2 cellular contexts compared by ENCODE assay signal in genomic region chr13:23600534-23600933, GRCh38.
TF ChIP-seq lines count a peak whose summit lies in the region.

No MANE protein-coding gene starts in this region.

TF ChIP-seq in GM23338, 12 proteins besides CTCF, POLR2A, EP300 and RAD21:
- TF ChIP-seq, protein P1, sequence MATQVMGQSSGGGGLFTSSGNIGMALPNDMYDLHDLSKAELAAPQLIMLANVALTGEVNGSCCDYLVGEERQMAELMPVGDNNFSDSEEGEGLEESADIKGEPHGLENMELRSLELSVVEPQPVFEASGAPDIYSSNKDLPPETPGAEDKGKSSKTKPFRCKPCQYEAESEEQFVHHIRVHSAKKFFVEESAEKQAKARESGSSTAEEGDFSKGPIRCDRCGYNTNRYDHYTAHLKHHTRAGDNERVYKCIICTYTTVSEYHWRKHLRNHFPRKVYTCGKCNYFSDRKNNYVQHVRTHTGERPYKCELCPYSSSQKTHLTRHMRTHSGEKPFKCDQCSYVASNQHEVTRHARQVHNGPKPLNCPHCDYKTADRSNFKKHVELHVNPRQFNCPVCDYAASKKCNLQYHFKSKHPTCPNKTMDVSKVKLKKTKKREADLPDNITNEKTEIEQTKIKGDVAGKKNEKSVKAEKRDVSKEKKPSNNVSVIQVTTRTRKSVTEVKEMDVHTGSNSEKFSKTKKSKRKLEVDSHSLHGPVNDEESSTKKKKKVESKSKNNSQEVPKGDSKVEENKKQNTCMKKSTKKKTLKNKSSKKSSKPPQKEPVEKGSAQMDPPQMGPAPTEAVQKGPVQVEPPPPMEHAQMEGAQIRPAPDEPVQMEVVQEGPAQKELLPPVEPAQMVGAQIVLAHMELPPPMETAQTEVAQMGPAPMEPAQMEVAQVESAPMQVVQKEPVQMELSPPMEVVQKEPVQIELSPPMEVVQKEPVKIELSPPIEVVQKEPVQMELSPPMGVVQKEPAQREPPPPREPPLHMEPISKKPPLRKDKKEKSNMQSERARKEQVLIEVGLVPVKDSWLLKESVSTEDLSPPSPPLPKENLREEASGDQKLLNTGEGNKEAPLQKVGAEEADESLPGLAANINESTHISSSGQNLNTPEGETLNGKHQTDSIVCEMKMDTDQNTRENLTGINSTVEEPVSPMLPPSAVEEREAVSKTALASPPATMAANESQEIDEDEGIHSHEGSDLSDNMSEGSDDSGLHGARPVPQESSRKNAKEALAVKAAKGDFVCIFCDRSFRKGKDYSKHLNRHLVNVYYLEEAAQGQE (IDR thresholded peaks at IDR 0.05; ENCODE audit: unreplicated experiment), result no peak
- no peak for TF ChIP-seq STAT1 (IDR thresholded peaks at IDR 0.05; ENCODE audit: unreplicated experiment)
- TF ChIP-seq, protein P2, sequence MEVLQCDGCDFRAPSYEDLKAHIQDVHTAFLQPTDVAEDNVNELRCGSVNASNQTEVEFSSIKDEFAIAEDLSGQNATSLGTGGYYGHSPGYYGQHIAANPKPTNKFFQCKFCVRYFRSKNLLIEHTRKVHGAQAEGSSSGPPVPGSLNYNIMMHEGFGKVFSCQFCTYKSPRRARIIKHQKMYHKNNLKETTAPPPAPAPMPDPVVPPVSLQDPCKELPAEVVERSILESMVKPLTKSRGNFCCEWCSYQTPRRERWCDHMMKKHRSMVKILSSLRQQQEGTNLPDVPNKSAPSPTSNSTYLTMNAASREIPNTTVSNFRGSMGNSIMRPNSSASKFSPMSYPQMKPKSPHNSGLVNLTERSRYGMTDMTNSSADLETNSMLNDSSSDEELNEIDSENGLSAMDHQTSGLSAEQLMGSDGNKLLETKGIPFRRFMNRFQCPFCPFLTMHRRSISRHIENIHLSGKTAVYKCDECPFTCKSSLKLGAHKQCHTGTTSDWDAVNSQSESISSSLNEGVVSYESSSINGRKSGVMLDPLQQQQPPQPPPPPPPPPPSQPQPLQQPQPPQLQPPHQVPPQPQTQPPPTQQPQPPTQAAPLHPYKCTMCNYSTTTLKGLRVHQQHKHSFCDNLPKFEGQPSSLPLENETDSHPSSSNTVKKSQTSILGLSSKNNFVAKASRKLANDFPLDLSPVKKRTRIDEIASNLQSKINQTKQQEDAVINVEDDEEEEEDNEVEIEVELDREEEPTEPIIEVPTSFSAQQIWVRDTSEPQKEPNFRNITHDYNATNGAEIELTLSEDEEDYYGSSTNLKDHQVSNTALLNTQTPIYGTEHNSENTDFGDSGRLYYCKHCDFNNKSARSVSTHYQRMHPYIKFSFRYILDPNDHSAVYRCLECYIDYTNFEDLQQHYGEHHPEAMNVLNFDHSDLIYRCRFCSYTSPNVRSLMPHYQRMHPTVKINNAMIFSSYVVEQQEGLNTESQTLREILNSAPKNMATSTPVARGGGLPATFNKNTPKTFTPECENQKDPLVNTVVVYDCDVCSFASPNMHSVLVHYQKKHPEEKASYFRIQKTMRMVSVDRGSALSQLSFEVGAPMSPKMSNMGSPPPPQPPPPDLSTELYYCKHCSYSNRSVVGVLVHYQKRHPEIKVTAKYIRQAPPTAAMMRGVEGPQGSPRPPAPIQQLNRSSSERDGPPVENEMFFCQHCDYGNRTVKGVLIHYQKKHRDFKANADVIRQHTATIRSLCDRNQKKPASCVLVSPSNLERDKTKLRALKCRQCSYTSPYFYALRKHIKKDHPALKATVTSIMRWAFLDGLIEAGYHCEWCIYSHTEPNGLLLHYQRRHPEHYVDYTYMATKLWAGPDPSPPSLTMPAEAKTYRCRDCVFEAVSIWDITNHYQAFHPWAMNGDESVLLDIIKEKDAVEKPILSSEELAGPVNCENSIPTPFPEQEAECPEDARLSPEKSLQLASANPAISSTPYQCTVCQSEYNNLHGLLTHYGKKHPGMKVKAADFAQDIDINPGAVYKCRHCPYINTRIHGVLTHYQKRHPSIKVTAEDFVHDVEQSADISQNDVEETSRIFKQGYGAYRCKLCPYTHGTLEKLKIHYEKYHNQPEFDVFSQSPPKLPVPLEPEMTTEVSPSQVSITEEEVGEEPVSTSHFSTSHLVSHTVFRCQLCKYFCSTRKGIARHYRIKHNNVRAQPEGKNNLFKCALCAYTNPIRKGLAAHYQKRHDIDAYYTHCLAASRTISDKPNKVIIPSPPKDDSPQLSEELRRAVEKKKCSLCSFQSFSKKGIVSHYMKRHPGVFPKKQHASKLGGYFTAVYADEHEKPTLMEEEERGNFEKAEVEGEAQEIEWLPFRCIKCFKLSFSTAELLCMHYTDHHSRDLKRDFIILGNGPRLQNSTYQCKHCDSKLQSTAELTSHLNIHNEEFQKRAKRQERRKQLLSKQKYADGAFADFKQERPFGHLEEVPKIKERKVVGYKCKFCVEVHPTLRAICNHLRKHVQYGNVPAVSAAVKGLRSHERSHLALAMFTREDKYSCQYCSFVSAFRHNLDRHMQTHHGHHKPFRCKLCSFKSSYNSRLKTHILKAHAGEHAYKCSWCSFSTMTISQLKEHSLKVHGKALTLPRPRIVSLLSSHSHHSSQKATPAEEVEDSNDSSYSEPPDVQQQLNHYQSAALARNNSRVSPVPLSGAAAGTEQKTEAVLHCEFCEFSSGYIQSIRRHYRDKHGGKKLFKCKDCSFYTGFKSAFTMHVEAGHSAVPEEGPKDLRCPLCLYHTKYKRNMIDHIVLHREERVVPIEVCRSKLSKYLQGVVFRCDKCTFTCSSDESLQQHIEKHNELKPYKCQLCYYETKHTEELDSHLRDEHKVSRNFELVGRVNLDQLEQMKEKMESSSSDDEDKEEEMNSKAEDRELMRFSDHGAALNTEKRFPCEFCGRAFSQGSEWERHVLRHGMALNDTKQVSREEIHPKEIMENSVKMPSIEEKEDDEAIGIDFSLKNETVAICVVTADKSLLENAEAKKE (CRISPR knock-in tag; IDR thresholded peaks at IDR 0.05), result no peak
- TF ChIP-seq POLR2AphosphoS5 (IDR thresholded peaks at IDR 0.05; ENCODE audit: low read depth), result no peak
- TF ChIP-seq ZNF331 (CRISPR knock-in tag; IDR thresholded peaks at IDR 0.05; ENCODE audit: low read depth), result no peak
- TF ChIP-seq ZNF114 (CRISPR knock-in tag; IDR thresholded peaks at IDR 0.05), result no peak
- no peak for TF ChIP-seq CREB1 (CRISPR knock-in tag; IDR thresholded peaks at IDR 0.05; ENCODE audit: low read depth)
- TF ChIP-seq JUNB (IDR thresholded peaks at IDR 0.05; ENCODE audit: unreplicated experiment), result no peak

TF ChIP-seq in WTC11, 78 proteins besides CTCF, POLR2A, EP300 and RAD21 (continued from another document):
- TF ChIP-seq, protein P3, sequence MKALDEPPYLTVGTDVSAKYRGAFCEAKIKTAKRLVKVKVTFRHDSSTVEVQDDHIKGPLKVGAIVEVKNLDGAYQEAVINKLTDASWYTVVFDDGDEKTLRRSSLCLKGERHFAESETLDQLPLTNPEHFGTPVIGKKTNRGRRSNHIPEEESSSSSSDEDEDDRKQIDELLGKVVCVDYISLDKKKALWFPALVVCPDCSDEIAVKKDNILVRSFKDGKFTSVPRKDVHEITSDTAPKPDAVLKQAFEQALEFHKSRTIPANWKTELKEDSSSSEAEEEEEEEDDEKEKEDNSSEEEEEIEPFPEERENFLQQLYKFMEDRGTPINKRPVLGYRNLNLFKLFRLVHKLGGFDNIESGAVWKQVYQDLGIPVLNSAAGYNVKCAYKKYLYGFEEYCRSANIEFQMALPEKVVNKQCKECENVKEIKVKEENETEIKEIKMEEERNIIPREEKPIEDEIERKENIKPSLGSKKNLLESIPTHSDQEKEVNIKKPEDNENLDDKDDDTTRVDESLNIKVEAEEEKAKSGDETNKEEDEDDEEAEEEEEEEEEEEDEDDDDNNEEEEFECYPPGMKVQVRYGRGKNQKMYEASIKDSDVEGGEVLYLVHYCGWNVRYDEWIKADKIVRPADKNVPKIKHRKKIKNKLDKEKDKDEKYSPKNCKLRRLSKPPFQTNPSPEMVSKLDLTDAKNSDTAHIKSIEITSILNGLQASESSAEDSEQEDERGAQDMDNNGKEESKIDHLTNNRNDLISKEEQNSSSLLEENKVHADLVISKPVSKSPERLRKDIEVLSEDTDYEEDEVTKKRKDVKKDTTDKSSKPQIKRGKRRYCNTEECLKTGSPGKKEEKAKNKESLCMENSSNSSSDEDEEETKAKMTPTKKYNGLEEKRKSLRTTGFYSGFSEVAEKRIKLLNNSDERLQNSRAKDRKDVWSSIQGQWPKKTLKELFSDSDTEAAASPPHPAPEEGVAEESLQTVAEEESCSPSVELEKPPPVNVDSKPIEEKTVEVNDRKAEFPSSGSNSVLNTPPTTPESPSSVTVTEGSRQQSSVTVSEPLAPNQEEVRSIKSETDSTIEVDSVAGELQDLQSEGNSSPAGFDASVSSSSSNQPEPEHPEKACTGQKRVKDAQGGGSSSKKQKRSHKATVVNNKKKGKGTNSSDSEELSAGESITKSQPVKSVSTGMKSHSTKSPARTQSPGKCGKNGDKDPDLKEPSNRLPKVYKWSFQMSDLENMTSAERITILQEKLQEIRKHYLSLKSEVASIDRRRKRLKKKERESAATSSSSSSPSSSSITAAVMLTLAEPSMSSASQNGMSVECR (CRISPR knock-in tag; IDR thresholded peaks at IDR 0.05; ENCODE audit: borderline replicate concordance), result no peak
- TF ChIP-seq PRDM15 (CRISPR knock-in tag; IDR thresholded peaks at IDR 0.05), result no peak
- no peak for TF ChIP-seq ZNF138 (CRISPR knock-in tag; conservative IDR thresholded peaks at IDR 0.05)
- no peak for TF ChIP-seq ATF2 (CRISPR knock-in tag; IDR thresholded peaks at IDR 0.05; ENCODE audit: borderline replicate concordance, low read depth)
- TF ChIP-seq HMGA2 (CRISPR knock-in tag; IDR thresholded peaks at IDR 0.05), result no peak
- TF ChIP-seq MAX (CRISPR knock-in tag; IDR thresholded peaks at IDR 0.05), result no peak
- no peak for TF ChIP-seq FOXJ3 (CRISPR knock-in tag; IDR thresholded peaks at IDR 0.05; ENCODE audit: borderline replicate concordance)
- no peak for TF ChIP-seq CREM (CRISPR knock-in tag; IDR thresholded peaks at IDR 0.05)
- TF ChIP-seq HMGXB4 (CRISPR knock-in tag; IDR thresholded peaks at IDR 0.05), result no peak
- no peak for TF ChIP-seq SOX15 (CRISPR knock-in tag; IDR thresholded peaks at IDR 0.05)
- TF ChIP-seq RORB (CRISPR knock-in tag; IDR thresholded peaks at IDR 0.05), result no peak
- TF ChIP-seq ZMAT4 (CRISPR knock-in tag; IDR thresholded peaks at IDR 0.05), result no peak
- TF ChIP-seq ZNF263 (CRISPR knock-in tag; IDR thresholded peaks at IDR 0.05; ENCODE audit: low read depth), result no peak
- no peak for TF ChIP-seq ZNF317 (CRISPR knock-in tag; IDR thresholded peaks at IDR 0.05; ENCODE audit: borderline replicate concordance, low read depth)
- TF ChIP-seq, protein P4, sequence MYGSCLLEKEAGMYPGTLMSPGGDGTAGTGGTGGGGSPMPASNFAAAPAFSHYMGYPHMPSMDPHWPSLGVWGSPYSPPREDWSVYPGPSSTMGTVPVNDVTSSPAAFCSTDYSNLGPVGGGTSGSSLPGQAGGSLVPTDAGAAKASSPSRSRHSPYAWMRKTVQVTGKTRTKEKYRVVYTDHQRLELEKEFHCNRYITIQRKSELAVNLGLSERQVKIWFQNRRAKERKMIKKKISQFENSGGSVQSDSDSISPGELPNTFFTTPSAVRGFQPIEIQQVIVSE (CRISPR knock-in tag; IDR thresholded peaks at IDR 0.05; ENCODE audit: borderline replicate concordance), result no peak
- TF ChIP-seq CBFB (CRISPR knock-in tag; IDR thresholded peaks at IDR 0.05; ENCODE audit: low read depth), result no peak
